27 cellular contexts compared by ENCODE assay signal in genomic region chr11:117769530-117769929, GRCh38. TPM values are rescaled to one million over a fixed set of nuclear protein-coding genes. Genes with fewer than 3 reads are reported as not detected.
"Had no signal": no experiment of that assay in that cellular context is flagged by ENCODE, and none has a peak within 500 bp of the region (broad histone marks: within the 10 kb centered on the region; RNA-seq: fewer than 3 reads in every experiment).

No MANE protein-coding gene starts in this region.

- H3K36me3 ChIP-seq: brain microvascular endothelial cell, cardiac muscle cell, Peyer's patch, SJSA1 had no signal

- H3K27me3 ChIP-seq: brain microvascular endothelial cell, Peyer's patch, SJSA1 had no signal

- H3K27ac ChIP-seq: brain microvascular endothelial cell, cardiac muscle cell, Peyer's patch, SJSA1 had no signal

- H3K9me3 ChIP-seq: Peyer's patch, SJSA1 had no signal

- DNase-seq: activated B cell treated with CpG ODN at 0.5 μM for 24 hours; activated CD4-positive, alpha-beta T cell treated with anti-CD3 and anti-CD28 coated beads for 1 hour; activated CD4-positive, alpha-beta T cell treated with anti-CD3 and anti-CD28 coated beads, Interleukin-2, amount 10 ng/mL, durations not matched to agents 24 days and 14 days; activated CD4-positive, alpha-beta T cell treated with anti-CD3 and anti-CD28 coated beads, Interleukin-2, amount 50 U/mL, for 48 hours; activated CD8-positive, alpha-beta memory T cell treated with anti-CD3 and anti-CD28 coated beads, Interleukin-2, amount 10 ng/mL, durations not matched to agents 7 days and 5 days; activated effector memory CD4-positive, alpha-beta T cell treated with anti-CD3 and anti-CD28 coated beads, Interleukin-2, amount 50 U/mL, for 16 hours; activated naive CD4-positive, alpha-beta T cell treated with Interleukin-2 at 50 U/mL for 16 hours; activated T-cell treated with anti-CD3 and anti-CD28 coated beads, Interleukin-2, amount 50 U/mL, for 24 hours; amygdala; brain microvascular endothelial cell; KG1; MV-4-11; NCI-H1417 treated with DMSO at 0.1 percent for 48 hours; NCI-H1694; NCI-H524; NCI-H774; Peyer's patch; SHP77; SW 1271 had no signal

- H3K4me3 ChIP-seq: cardiac muscle cell, Peyer's patch, SJSA1 had no signal

- H3K27me3 Mint-ChIP-seq: activated CD8-positive, alpha-beta memory T cell treated with anti-CD3 and anti-CD28 coated beads, Interleukin-2, amount 10 ng/mL, durations not matched to agents 7 days and 5 days; activated naive CD8-positive, alpha-beta T cell; activated T-cell treated with anti-CD3 and anti-CD28 coated beads, Interleukin-2, amount 50 U/mL, for 24 hours had no signal

- H3K4me1 Mint-ChIP-seq: activated B cell treated with CpG ODN at 0.5 μM for 24 hours; activated CD4-positive, alpha-beta T cell treated with anti-CD3 and anti-CD28 coated beads, Interleukin-2, amount 10 ng/mL, durations not matched to agents 24 days and 14 days; activated CD8-positive, alpha-beta memory T cell treated with anti-CD3 and anti-CD28 coated beads, Interleukin-2, amount 10 ng/mL, durations not matched to agents 7 days and 5 days had no signal

- ATAC-seq: activated CD8-positive, alpha-beta memory T cell treated with anti-CD3 and anti-CD28 coated beads, Interleukin-2, amount 10 ng/mL, durations not matched to agents 7 days and 5 days; SK-N-SH treated with all-trans-retinoic acid at 6 μM for 48 hours had no signal

- H3K36me3 Mint-ChIP-seq: activated CD8-positive, alpha-beta memory T cell treated with anti-CD3 and anti-CD28 coated beads, Interleukin-2, amount 10 ng/mL, durations not matched to agents 7 days and 5 days; activated naive CD8-positive, alpha-beta T cell had no signal

- H3K4me3 Mint-ChIP-seq: activated B cell treated with CpG ODN at 0.5 μM for 24 hours; activated CD4-positive, alpha-beta T cell treated with anti-CD3 and anti-CD28 coated beads, Interleukin-2, amount 10 ng/mL, durations not matched to agents 24 days and 14 days; activated CD8-positive, alpha-beta memory T cell treated with anti-CD3 and anti-CD28 coated beads, Interleukin-2, amount 10 ng/mL, durations not matched to agents 7 days and 5 days; activated naive CD8-positive, alpha-beta T cell; activated T-cell treated with anti-CD3 and anti-CD28 coated beads, Interleukin-2, amount 50 U/mL, for 24 hours; activated T-helper 1 cell treated with anti-CD3 and anti-CD28 coated beads, Interleukin-12 subunit alpha, Interleukin-12 subunit beta, Interleukin-2, Interleukin-4 antibody, amounts not matched to agents 30 ng/mL and 10 ng/mL and 1 ng/mL, durations not matched to agents 14 hours and 24 hours and 36 hours; T-helper 2 cell treated with Interferon-gamma antibody and Interleukin-4, amounts not matched to agents 5 μg/mL and 100 μg/mL, for 36 hours had no signal

- H3K9me3 Mint-ChIP-seq: activated B cell treated with CpG ODN at 0.5 μM for 24 hours; activated CD4-positive, alpha-beta T cell treated with anti-CD3 and anti-CD28 coated beads, Interleukin-2, amount 10 ng/mL, durations not matched to agents 24 days and 14 days; activated T-cell treated with anti-CD3 and anti-CD28 coated beads, Interleukin-2, amount 50 U/mL, for 24 hours; activated T-helper 1 cell treated with anti-CD3 and anti-CD28 coated beads, Interleukin-12 subunit alpha, Interleukin-12 subunit beta, Interleukin-2, Interleukin-4 antibody, amounts not matched to agents 30 ng/mL and 10 ng/mL and 1 ng/mL, durations not matched to agents 14 hours and 24 hours and 36 hours; T-helper 2 cell treated with Interferon-gamma antibody and Interleukin-4, amounts not matched to agents 5 μg/mL and 100 μg/mL, for 36 hours had no signal

- H3K27ac Mint-ChIP-seq: activated B cell treated with CpG ODN at 0.5 μM for 24 hours; activated CD4-positive, alpha-beta T cell treated with anti-CD3 and anti-CD28 coated beads, Interleukin-2, amount 10 ng/mL, durations not matched to agents 24 days and 14 days; activated CD8-positive, alpha-beta memory T cell treated with anti-CD3 and anti-CD28 coated beads, Interleukin-2, amount 10 ng/mL, durations not matched to agents 7 days and 5 days; activated naive CD8-positive, alpha-beta T cell; activated T-cell treated with anti-CD3 and anti-CD28 coated beads, Interleukin-2, amount 50 U/mL, for 24 hours; activated T-helper 1 cell treated with anti-CD3 and anti-CD28 coated beads, Interleukin-12 subunit alpha, Interleukin-12 subunit beta, Interleukin-2, Interleukin-4 antibody, amounts not matched to agents 30 ng/mL and 10 ng/mL and 1 ng/mL, durations not matched to agents 14 hours and 24 hours and 36 hours; T-helper 2 cell treated with Interferon-gamma antibody and Interleukin-4, amounts not matched to agents 5 μg/mL and 100 μg/mL, for 36 hours had no signal

- H3K4me1 ChIP-seq: Peyer's patch, SJSA1 had no signal

RNA-seq across cellular contexts. Expression of gene DSCAML1, which starts 27.5 kb away (rescaled TPM):
- total RNA-seq: activated T-helper 1 cell treated with anti-CD3 and anti-CD28 coated beads, Interleukin-12 subunit alpha, Interleukin-12 subunit beta, Interleukin-2, Interleukin-4 antibody, amounts not matched to agents 30 ng/mL and 10 ng/mL and 1 ng/mL, durations not matched to agents 14 hours and 24 hours and 36 hours; LHCN-M2; M059J had no signal
- polyA plus RNA-seq: cardiac muscle cell had no signal

RNA-seq across cellular contexts. Expression of gene FXYD2, which starts 55.0 kb away (rescaled TPM):
- total RNA-seq: LHCN-M2, M059J, SJSA1 had no signal
